ENCODE assay signal across 1 cellular context in the genomic region with DNA sequence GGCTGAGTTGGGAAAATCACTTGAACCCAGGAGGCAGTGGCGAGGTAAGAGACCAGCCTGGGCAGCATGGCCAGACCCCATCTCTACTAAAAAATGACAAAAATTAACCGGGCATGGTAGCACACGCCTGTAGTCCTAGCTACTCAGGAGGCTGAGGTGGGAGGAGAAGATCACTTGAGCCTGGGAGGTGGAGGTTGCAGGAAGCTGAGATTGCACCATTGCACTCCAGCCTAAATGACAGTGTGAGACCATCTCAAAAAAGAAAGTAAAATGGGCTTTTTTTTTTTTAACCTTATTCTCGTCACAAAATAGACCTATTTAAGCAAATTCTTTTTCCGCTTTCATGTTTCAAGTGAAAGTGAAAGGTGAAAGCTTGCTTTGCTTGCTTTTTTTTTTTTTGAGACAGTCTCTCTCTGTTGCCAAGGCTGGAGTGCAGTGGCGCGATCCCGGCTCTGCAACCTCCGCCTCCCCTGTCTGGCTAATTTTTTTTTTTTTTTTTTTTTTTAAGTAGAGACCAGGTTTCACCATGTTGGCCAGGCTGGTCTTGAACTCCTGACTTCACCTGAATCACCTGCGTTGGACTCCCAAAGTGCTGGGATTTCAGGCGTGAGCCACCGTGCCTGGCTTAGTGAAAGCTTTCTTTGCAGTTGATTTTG.
TF ChIP-seq lines count a peak whose summit lies in the region.

No MANE protein-coding gene starts in this region.

TF ChIP-seq in HepG2, 621 proteins besides CTCF, POLR2A, EP300 and RAD21:
- TF ChIP-seq ZNF558 (CRISPR knock-in tag; IDR thresholded peaks at IDR 0.05; ENCODE audit: borderline replicate concordance) = no peak
- 0 out of 2 replicates have a peak, but pooled peaks have one; percentile 14 for TF ChIP-seq ZBTB38 (CRISPR knock-in tag; IDR thresholded peaks at IDR 0.05)
TF ChIP-seq in HepG2: peak in this region for 1.
